13 cellular contexts compared by ENCODE assay signal in genomic region chr10:71981868-71982230, GRCh38. TPM values are rescaled to one million over a fixed set of nuclear protein-coding genes. Genes with fewer than 3 reads are reported as not detected.
DNase-seq lines count a peak whose midpoint lies in the region; ATAC-seq, FAIRE-seq and TF ChIP-seq lines count a peak whose summit lies in the region.
"Had no signal": no experiment of that assay in that cellular context is flagged by ENCODE, and none has a peak within 500 bp of the region (broad histone marks: within the 10 kb centered on the region; RNA-seq: fewer than 3 reads in every experiment).

No MANE protein-coding gene starts in this region.

- H3K9ac ChIP-seq in GM12878 (ENCODE audit: control insufficient read depth, insufficient read depth, low read length) (no peak overlapping the region), mesenchymal stem cell (ENCODE audit: low read length) (peak overlapping the region; percentile 67)

- CTCF ChIA-PET in HEK293 (lab: Yijun Ruan, JAX) = interaction anchor here (1.4 to 3.4 kb wide), 3 partner anchors 12 to 25 kb away, joined by 6 to 15 read pairs (median 7); no protein-coding TSS in a partner anchor
- CTCF ChIA-PET in GM12878 (lab: Yijun Ruan, JAX) = interaction anchor here (1.1 to 3.8 kb wide), 6 partner anchors 11 to 85 kb away, joined by 3 to 15 read pairs (median 8); no protein-coding TSS in a partner anchor

- DNase-seq in GM12878 (ENCODE audit: low read depth, low spot score) (no peak), mesenchymal stem cell (no peak), stomach (no peak), NCI-H1105 (lab: John Stamatoyannopoulos, UW) (no peak), NCI-H1092 (lab: John Stamatoyannopoulos, UW) (no peak), kidney glomerular epithelial cell (lab: John Stamatoyannopoulos, UW) (no peak)
- DNase-seq: mucosa of descending colon; PC-3; stimulated activated CD4-positive, alpha-beta T cell treated with anti-CD3 and anti-CD28 coated beads, Interleukin-4, amount 100 ng/mL, for 1 hour had no signal

- H3K4ac ChIP-seq in mesenchymal stem cell (ENCODE audit: low read depth in 1 of 2, low read length in 2 of 2) = no peak overlapping the region

- H3K79me1 ChIP-seq in mesenchymal stem cell (replicated peaks; ENCODE audit: low read length, poor library complexity, severe bottlenecking) = peaks cover 38% of the 10 kb centered on the region

- H2AK5ac ChIP-seq in mesenchymal stem cell (ENCODE audit: low read length, severe bottlenecking) = no peak overlapping the region

- H2BK120ac ChIP-seq in mesenchymal stem cell (ENCODE audit: low read depth, low read length) = no peak overlapping the region

- no peaks in the 10 kb centered on the region for H3K79me2 ChIP-seq in GM12878 (ENCODE audit: control insufficient read depth, insufficient read depth, low read length)

- no peak overlapping the region for H3K23ac ChIP-seq in mesenchymal stem cell (ENCODE audit: low read length in 2 of 2)

- TF ChIP-seq CTCF in HEK293 (tag by site-specific recombination; IDR thresholded peaks at IDR 0.05) = no peak
- TF ChIP-seq CTCF in GM12878 (IDR thresholded peaks at IDR 0.05 in 2 of 3, conservative IDR thresholded peaks at IDR 0.05 in 1 of 3; ENCODE audit: control insufficient read depth in 2 of 3, extremely low read depth in 1 of 3, insufficient read depth in 1 of 3, low read depth in 3 of 3, low read length in 3 of 3) = no peak
- TF ChIP-seq CTCF in stomach (IDR thresholded peaks at IDR 0.05) = no peak

- WGBS in GM12878 (ENCODE audit: insufficient coverage, insufficient replicate concordance, low lambda C conversion rate, missing lambda C conversion rate) = 68% methylated on average over 1 of the region's 1 CpG
- 94% methylated on average over 1 of the region's 1 CpG for WGBS in mesenchymal stem cell
- 56 to 81% (median 73%) methylated on average over 1 of the region's 1 CpG for WGBS in stomach, 5 donors

- H3K4me3 ChIP-seq in HEK293 (ENCODE audit: low read depth, low read length) (no peak overlapping the region), GM12878 (no peak overlapping the region), mesenchymal stem cell (ENCODE audit: insufficient read depth in 1 of 2, low read depth in 1 of 2, low read length in 2 of 2) (no peak overlapping the region), stomach (no peak overlapping the region)
- H3K4me3 ChIP-seq: mucosa of descending colon had no signal

- no peak overlapping the region for H2AFZ ChIP-seq in GM12878 (ENCODE audit: control insufficient read depth, low read depth, low read length)
- no peak overlapping the region for H2AFZ ChIP-seq in mesenchymal stem cell (ENCODE audit: low read depth, low read length)

- H4K20me1 ChIP-seq in GM12878 (ENCODE audit: control insufficient read depth, insufficient read depth) = no peaks in the 10 kb centered on the region

- TF ChIP-seq EP300 in GM12878 (IDR thresholded peaks at IDR 0.05; ENCODE audit: borderline replicate concordance in 1 of 2, control insufficient read depth in 1 of 2, low read depth in 2 of 2, low read length in 2 of 2) (no peak), stomach (IDR thresholded peaks at IDR 0.05) (no peak)

- peaks cover 14% of the 10 kb centered on the region for H3K4me1 ChIP-seq in HEK293 (ENCODE audit: control insufficient read depth, insufficient read depth, low read length)
- peaks cover 44% of the 10 kb centered on the region for H3K4me1 ChIP-seq in GM12878 (ENCODE audit: control insufficient read depth, insufficient read depth, low read length)
- H3K4me1 ChIP-seq in mesenchymal stem cell (ENCODE audit: control insufficient read depth, insufficient read depth, low read depth, low read length) = peaks cover 31% of the 10 kb centered on the region
- peaks cover 87 to 100% (median 98%) of the 10 kb centered on the region in 4 donors for H3K4me1 ChIP-seq in stomach

- no peak for TF ChIP-seq RAD21 in GM12878 (IDR thresholded peaks at IDR 0.05; ENCODE audit: insufficient read depth, low read depth, low read length)

- H3K4me2 ChIP-seq in GM12878 (ENCODE audit: control insufficient read depth, insufficient read depth) = 0 out of 2 replicates have a peak overlapping the region, but pooled peaks have one; percentile 3
- H3K4me2 ChIP-seq in mesenchymal stem cell (ENCODE audit: low read length, poor library complexity, severe bottlenecking) = no peak overlapping the region

- H4K8ac ChIP-seq in mesenchymal stem cell (ENCODE audit: low read length) = no peak overlapping the region

- RAD21 ChIA-PET in GM12878 (lab: Charles Lee; ENCODE audit: unreplicated experiment) = interaction anchor here (1.0 to 2.2 kb wide), 6 partner anchors 16 to 78 kb away, joined by 3 to 7 read pairs (median 4); no protein-coding TSS in a partner anchor

- no peak overlapping the region for H3K14ac ChIP-seq in mesenchymal stem cell (ENCODE audit: low read length in 2 of 2)

- H3K36me3 ChIP-seq in HEK293 (ENCODE audit: control insufficient read depth in 2 of 2, insufficient read depth in 1 of 2, low read length in 2 of 2) (no peaks in the 10 kb centered on the region), GM12878 (ENCODE audit: control insufficient read depth in 2 of 2, insufficient read depth in 2 of 2, low read length in 1 of 2) (no peaks in the 10 kb centered on the region), mesenchymal stem cell (ENCODE audit: control insufficient read depth in 1 of 2, insufficient read depth in 2 of 2, low read depth in 1 of 2, low read length in 2 of 2) (peaks cover 2 to 5% of the 10 kb centered on the region in 2 experiments), stomach (no peaks in the 10 kb centered on the region)

- no peaks in the 10 kb centered on the region for H3K9me3 ChIP-seq in HEK293 (ENCODE audit: control insufficient read depth, insufficient read depth, low read depth, low read length)
- H3K9me3 ChIP-seq in GM12878 (replicated peaks; ENCODE audit: control insufficient read depth, insufficient read depth, low read length) = no peaks in the 10 kb centered on the region
- no peaks in the 10 kb centered on the region for H3K9me3 ChIP-seq in mesenchymal stem cell (ENCODE audit: control insufficient read depth, low read length)
- no peaks in the 10 kb centered on the region for H3K9me3 ChIP-seq in stomach
- H3K9me3 ChIP-seq: mucosa of descending colon had no signal

- no peak for FAIRE-seq in GM12878 (lab: Jason Lieb, UNC)

- no TSS peak for BruUV-seq in GM12878 (replicated peaks; lab: Mats Ljungman, UMichigan)

- H3K27me3 ChIP-seq in GM12878 (replicated peaks in 1 of 2; ENCODE audit: control insufficient read depth in 2 of 2, insufficient read depth in 2 of 2, low read length in 1 of 2) (no peaks in the 10 kb centered on the region; a peak in 1 of 4 replicates), mesenchymal stem cell (ENCODE audit: control insufficient read depth in 1 of 2, insufficient read depth in 1 of 2, low read length in 2 of 2) (no peaks in the 10 kb centered on the region), stomach (no peaks in the 10 kb centered on the region)

- in situ Hi-C loops in GM12878 (cut with MboI) = no loop called here

- no peak overlapping the region for H3K18ac ChIP-seq in mesenchymal stem cell (ENCODE audit: low read depth in 1 of 2, low read length in 2 of 2)

- no peak overlapping the region for H2BK5ac ChIP-seq in mesenchymal stem cell (ENCODE audit: low read depth, low read length, poor library complexity, severe bottlenecking)

- ATAC-seq in GM12878 (no peak), HG02938 (IDR thresholded peaks at IDR 0.05; ENCODE audit: unreplicated experiment) (no peak)
- ATAC-seq: mucosa of descending colon, PC-3 had no signal

- H2BK12ac ChIP-seq in mesenchymal stem cell (ENCODE audit: low read length in 2 of 2) = no peak overlapping the region

- H3K27ac ChIP-seq in HEK293 (ENCODE audit: extremely low read depth, low read depth, low read length) (no peak overlapping the region), GM12878 (ENCODE audit: control insufficient read depth, insufficient read depth) (no peak overlapping the region; the same call in 1 of the 2 replicates), mesenchymal stem cell (ENCODE audit: low read length, poor library complexity, severe bottlenecking) (no peak overlapping the region), stomach (peak overlapping the region in 4 of 5 donors; percentile 82 to 89 (median 85))
- H3K27ac ChIP-seq: VCaP had no signal

- no peak overlapping the region for H4K91ac ChIP-seq in mesenchymal stem cell (ENCODE audit: low read length)

- no peak overlapping the region for H2BK15ac ChIP-seq in mesenchymal stem cell (ENCODE audit: low read depth, poor library complexity, severe bottlenecking)

- intact Hi-C loops in GM12878 (cut with micrococcal nuclease; ENCODE audit: unreplicated experiment) = loop anchor here (5.0 kb wide), 1 partner anchor 235 kb away; the partner anchor contains the start of genes ANAPC16 and ASCC1
- intact Hi-C loops in stomach (cut with DNase I; ENCODE audit: low total_unique reads) = no loop called here

- TF ChIP-seq POLR2A in GM12878 (IDR thresholded peaks at IDR 0.05; ENCODE audit: low read depth, low read length) (no peak), stomach (IDR thresholded peaks at IDR 0.05) (no peak)

- SMC1A ChIA-PET in GM12878 (lab: Charles Lee; ENCODE audit: uncharacterized antibody, unreplicated experiment) = interaction anchor here (0.9 to 3.6 kb wide), 5 partner anchors 14 to 68 kb away, joined by 3 to 25 read pairs (median 3); no protein-coding TSS in a partner anchor

- POLR2A ChIA-PET in HEK293 (lab: Yijun Ruan, JAX) = no interaction called here
- POLR2A ChIA-PET in GM12878 (lab: Charles Lee) = interaction anchor here (0.6 kb wide), 1 partner anchor 16 kb away, joined by 3 read pairs; no protein-coding TSS in a partner anchor

RNA-seq across cellular contexts. Expression of gene CHST3, which starts 17.7 kb away (rescaled TPM):
- 0.81 and 1.5 TPM in 2 replicates for total RNA-seq in GM12878 (2013; cell fraction: nucleolus; rRNA removed)
- total RNA-seq in GM12878 (2014; rRNA removed) (0.11 and 0.16 TPM in 2 replicates), GM12878 (2014; rRNA removed; fragmentation: Illumina TruSeq; extraction: Trizol) (0.04 and 0.05 TPM in 2 replicates), GM12878 (2021) (0.13 and 0.15 TPM in 2 replicates), stomach (10 to 100 TPM in 4 of 5 donors, 1 to 10 TPM in 1; 4.9 to 26.8 (median 17.0) TPM)
- 0.03 TPM for polyA plus RNA-seq in GM12878 (2011; ENCODE audit: low read depth)
- polyA plus RNA-seq in GM12878 (2011; rRNA removed) (0.36 and 0.50 TPM in 2 replicates), GM12878 (2014; fragmentation: Illumina TruSeq; extraction: Trizol) (0.03 TPM in 1 of 2 replicates, not detected in the other), GM12878 (2014; fragmentation: Nextera tagmentation; extraction: Ambion mirVana) (under 1 TPM in 1 of 2 experiments, not detected in 1; 0.04 TPM), GM12878 (2014; rRNA removed) (0.06 TPM in 2 replicates), GM12878 (2016; fragmentation: Nextera tagmentation; extraction: Ambion mirVana) (under 1 TPM in 1 of 2 experiments, not detected in 1; 0.04 TPM), stomach (1 to 10 TPM; 1.5 to 4.7 (median 3.3) TPM)
- 0.50 and 0.57 TPM in 2 replicates for polyA plus RNA-seq in GM12878 (2011; cell fraction: cytosol; rRNA removed)
- 0.53 and 0.60 TPM in 2 replicates for polyA plus RNA-seq in GM12878 (2011; cell fraction: nucleus; rRNA removed)
- 0.03 and 0.04 TPM in 2 replicates for polyA plus RNA-seq in GM12878 (2012)
- 0.98 and 1.1 TPM in 2 replicates for polyA minus RNA-seq in GM12878 (2011; rRNA and poly(A)+ RNA removed)
- polyA minus RNA-seq in GM12878 (2011; cell fraction: cytosol; rRNA and poly(A)+ RNA removed) = 0.27 and 0.42 TPM in 2 replicates
- polyA minus RNA-seq in GM12878 (2011; cell fraction: nucleus; rRNA and poly(A)+ RNA removed) = 0.36 and 0.48 TPM in 2 replicates
- 14.6 TPM for polyA plus RNA-seq in mesenchymal stem cell (2013, experiment 1 of 2)
- 14.4 TPM for polyA plus RNA-seq in mesenchymal stem cell (2013, experiment 2 of 2)
- polyA plus RNA-seq: IgD-negative memory B cell had no signal

Comparison
In these comparisons a context has a peak if more than half of its experiments do, and no peak if none do; other contexts are left out.
1. H3K27ac ChIP-seq: peak in stomach (4 of 5); none in HEK293 (single experiment), GM12878 (single experiment) and mesenchymal stem cell (single experiment).